Comparison of ENCODE assay signal across 9 cellular contexts in genomic region chr4:140359571-140360427, GRCh38. TPM values are rescaled to one million over a fixed set of nuclear protein-coding genes. Genes with fewer than 3 reads are reported as not detected.
DNase-seq lines count a peak whose midpoint lies in the region; ATAC-seq, FAIRE-seq and TF ChIP-seq lines count a peak whose summit lies in the region.
"Had no signal": no experiment of that assay in that cellular context is flagged by ENCODE, and none has a peak within 500 bp of the region (broad histone marks: within the 10 kb centered on the region; RNA-seq: fewer than 3 reads in every experiment).

No MANE protein-coding gene starts in this region.

- H3K9me3 Mint-ChIP-seq in CD4-positive, CD25-positive, alpha-beta regulatory T cell: peaks cover 0 to 2% (median 0%) of the 10 kb centered on the region in 7 donors
- no peaks in the 10 kb centered on the region for H3K9me3 Mint-ChIP-seq in activated CD4-positive, alpha-beta T cell treated with anti-CD3 and anti-CD28 coated beads for 36 hours (ENCODE audit: low read depth)

- no peak overlapping the region for H3K27ac ChIP-seq in CD4-positive, CD25-positive, alpha-beta regulatory T cell (ENCODE audit: insufficient read depth, low read length, poor library complexity, severe bottlenecking)
- H3K27ac ChIP-seq in HepG2 (ENCODE audit: extremely low read length, insufficient read depth, low read length): no peak overlapping the region

- TF ChIP-seq EP300 in HepG2 (IDR thresholded peaks at IDR 0.05; ENCODE audit: low read depth in 2 of 2, low read length in 2 of 2) (no peak), HepG2 (CRISPR knock-in tag; IDR thresholded peaks at IDR 0.05; ENCODE audit: borderline replicate concordance) (no peak)

- no peaks in the 10 kb centered on the region for H3K9me3 ChIP-seq in CD4-positive, CD25-positive, alpha-beta regulatory T cell (ENCODE audit: control insufficient read depth in 2 of 2, low read length in 2 of 2)
- H3K9me3 ChIP-seq in HepG2 (ENCODE audit: low read length): no peaks in the 10 kb centered on the region

- in situ Hi-C loops in HepG2 (cut with HindIII; ENCODE audit: extremely low pct_ligation_motif_present, low pct_unique_long_range_greater_than_20kb): loop anchor here (10.0 kb wide), 2 partner anchors 255 to 495 kb away; no protein-coding TSS in a partner anchor

- FAIRE-seq in colon (lab: Jason Lieb, UNC): peak; percentile 5
- peak; percentile 89 for FAIRE-seq in HepG2 (lab: Jason Lieb, UNC)

- peaks cover 6% of the 10 kb centered on the region for H3K27me3 ChIP-seq in CD4-positive, CD25-positive, alpha-beta regulatory T cell (ENCODE audit: control insufficient read depth, insufficient read depth, low read length)
- no peaks in the 10 kb centered on the region for H3K27me3 ChIP-seq in HepG2 (ENCODE audit: control insufficient read depth in 1 of 2, insufficient read depth in 2 of 2, low read length in 2 of 2)

- no peak for TF ChIP-seq POLR2A in HepG2 (IDR thresholded peaks at IDR 0.05; ENCODE audit: insufficient read depth in 1 of 2, low read depth in 2 of 2, low read length in 2 of 2)

- peak overlapping the region in 1 of 3 donors; percentile 52 for H3K27ac Mint-ChIP-seq in CD4-positive, CD25-positive, alpha-beta regulatory T cell
- H3K27ac Mint-ChIP-seq in activated CD4-positive, alpha-beta T cell treated with anti-CD3 and anti-CD28 coated beads for 36 hours: no peak overlapping the region
- H3K27ac Mint-ChIP-seq: activated naive CD8-positive, alpha-beta T cell had no signal

- no peaks in the 10 kb centered on the region for H4K20me1 ChIP-seq in HepG2 (ENCODE audit: insufficient read depth, low read length)

- no peak overlapping the region for H2AFZ ChIP-seq in HepG2 (ENCODE audit: low read length)

- WGBS in HepG2 (ENCODE audit: low lambda C conversion rate): 15% methylated on average over 7 of the region's 7 CpGs

- intact Hi-C loops in activated CD4-positive, alpha-beta T cell treated with anti-CD3 and anti-CD28 coated beads for 36 hours (cut with DNase I, micrococcal nuclease): loop anchor here (1.0 to 5.0 kb wide), 12 partner anchors 67 to 773 kb away; partner anchors contain the start of genes CLGN (in 1 of the 2) and RNF150 (in 1 of the 2)
- intact Hi-C loops in HepG2 (cut with micrococcal nuclease; ENCODE audit: unreplicated experiment): loop anchor here (1.0 to 5.0 kb wide), 5 partner anchors 68 to 492 kb away; partner anchors contain the start of gene CLGN

- TF ChIP-seq CTCF in HepG2 (CRISPR knock-in tag; IDR thresholded peaks at IDR 0.05): peak; percentile 71

- peak; percentile 46 to 83 (median 71) for DNase-seq in CD4-positive, CD25-positive, alpha-beta regulatory T cell
- DNase-seq in NCI-H446 (lab: John Stamatoyannopoulos, UW): peak; percentile 80 to 90
- DNase-seq in activated CD4-positive, alpha-beta T cell treated with anti-CD3 and anti-CD28 coated beads for 36 hours: peak; percentile 89
- peak; percentile 78 for DNase-seq in HepG2 (ENCODE audit: low spot score)
- peak; percentile 56 to 76 (median 71) for DNase-seq in stimulated activated CD4-positive, alpha-beta T cell treated with anti-CD3 and anti-CD28 coated beads, TNF-alpha, amount 100 ng/mL, for 48 hours (ENCODE audit: low read depth in 3 of 3)

- no peaks in the 10 kb centered on the region for H3K4me1 ChIP-seq in CD4-positive, CD25-positive, alpha-beta regulatory T cell (ENCODE audit: control insufficient read depth, insufficient read depth, low read length, poor library complexity, severe bottlenecking)
- H3K4me1 ChIP-seq in HepG2 (ENCODE audit: insufficient read depth, low read length): peaks cover 28% of the 10 kb centered on the region

- no peak overlapping the region for H3K9ac ChIP-seq in HepG2 (ENCODE audit: insufficient read depth, low read depth, low read length)

- peak; percentile 77 to 86 for ATAC-seq in CD4-positive, CD25-positive, alpha-beta regulatory T cell (ENCODE audit: low read depth in 2 of 2)
- ATAC-seq in GM19328 (IDR thresholded peaks at IDR 0.05; ENCODE audit: unreplicated experiment): peak; percentile 97
- peak; percentile 98 for ATAC-seq in HG03432 (IDR thresholded peaks at IDR 0.05; ENCODE audit: unreplicated experiment)
- peak; percentile 97 for ATAC-seq in activated CD4-positive, alpha-beta T cell treated with anti-CD3 and anti-CD28 coated beads for 36 hours
- peak; percentile 95 for ATAC-seq in HepG2

- H3K4me2 ChIP-seq in HepG2 (ENCODE audit: low read depth, low read length): 0 out of 2 replicates have a peak overlapping the region, but pooled peaks have one; percentile 10

- POLR2A ChIA-PET in activated CD4-positive, alpha-beta T cell treated with anti-CD3 and anti-CD28 coated beads for 36 hours (lab: Charles Lee): interaction anchor here (0.6 to 0.9 kb wide), 2 partner anchors 13 to 702 kb away, joined by 3 read pairs; no protein-coding TSS in a partner anchor
- POLR2A ChIA-PET in HepG2 (lab: Yijun Ruan, JAX): interaction anchor here (0.9 kb wide), 1 partner anchor 14 kb away, joined by 4 read pairs; the partner anchor contains the start of gene SCOC

- H3K36me3 ChIP-seq in CD4-positive, CD25-positive, alpha-beta regulatory T cell (ENCODE audit: control insufficient read depth, insufficient read depth, low read length): no peaks in the 10 kb centered on the region
- no peaks in the 10 kb centered on the region for H3K36me3 ChIP-seq in HepG2 (replicated peaks in 1 of 2; ENCODE audit: control insufficient read depth in 1 of 2, insufficient read depth in 2 of 2, low read length in 2 of 2)

- TF ChIP-seq RAD21 in HepG2 (CRISPR knock-in tag; IDR thresholded peaks at IDR 0.05): 0 out of 2 replicates have a peak, but pooled peaks have one; percentile 16

- peak overlapping the region; percentile 20 for H3K4me3 ChIP-seq in CD4-positive, CD25-positive, alpha-beta regulatory T cell (ENCODE audit: low read depth, low read length)
- no peak overlapping the region for H3K4me3 ChIP-seq in HepG2 (replicated peaks in 1 of 3; ENCODE audit: insufficient read depth in 1 of 3, low read depth in 2 of 3, low read length in 3 of 3)

- H3K79me2 ChIP-seq in HepG2 (ENCODE audit: insufficient read depth, low read length): no peaks in the 10 kb centered on the region

- no peaks in the 10 kb centered on the region for H3K36me3 Mint-ChIP-seq in CD4-positive, CD25-positive, alpha-beta regulatory T cell
- H3K36me3 Mint-ChIP-seq in activated CD4-positive, alpha-beta T cell treated with anti-CD3 and anti-CD28 coated beads for 36 hours (ENCODE audit: low read depth): no peaks in the 10 kb centered on the region
- H3K36me3 Mint-ChIP-seq: activated naive CD8-positive, alpha-beta T cell had no signal

- CTCF ChIA-PET in activated CD4-positive, alpha-beta T cell treated with anti-CD3 and anti-CD28 coated beads for 36 hours (lab: Charles Lee): interaction anchor here (0.6 to 5.0 kb wide), 59 partner anchors 9 to 1907 kb away, joined by 3 to 62 read pairs (median 4); partner anchors contain the start of genes CLGN, ELMOD2 and SCOC
- CTCF ChIA-PET in HepG2 (lab: Yijun Ruan, JAX; ENCODE audit: low intra/inter-chr PET ratio, low total read pairs): interaction anchor here (0.8 to 4.9 kb wide), 8 partner anchors 14 to 704 kb away, joined by 3 to 30 read pairs (median 14); partner anchors contain the start of genes CLGN and SCOC

- peaks cover 0 to 4% (median 0%) of the 10 kb centered on the region in 4 donors for H3K4me1 Mint-ChIP-seq in CD4-positive, CD25-positive, alpha-beta regulatory T cell
- no peaks in the 10 kb centered on the region for H3K4me1 Mint-ChIP-seq in activated CD4-positive, alpha-beta T cell treated with anti-CD3 and anti-CD28 coated beads for 36 hours

- peaks cover 4% of the 10 kb centered on the region for H3K27me3 Mint-ChIP-seq in CD4-positive, CD25-positive, alpha-beta regulatory T cell
- H3K27me3 Mint-ChIP-seq in activated CD4-positive, alpha-beta T cell treated with anti-CD3 and anti-CD28 coated beads for 36 hours: peaks cover 3% of the 10 kb centered on the region
- H3K27me3 Mint-ChIP-seq: activated naive CD8-positive, alpha-beta T cell had no signal

- no TSS peak for BruUV-seq in HepG2 (replicated peaks; lab: Mats Ljungman, UMichigan)

- H3K4me3 Mint-ChIP-seq in CD4-positive, CD25-positive, alpha-beta regulatory T cell: no peak overlapping the region
- H3K4me3 Mint-ChIP-seq in activated CD4-positive, alpha-beta T cell treated with anti-CD3 and anti-CD28 coated beads for 36 hours: no peak overlapping the region
- H3K4me3 Mint-ChIP-seq: activated naive CD8-positive, alpha-beta T cell had no signal

TF ChIP-seq in HepG2, 621 proteins besides CTCF, POLR2A, EP300 and RAD21 (continues in another document):
- no peak for TF ChIP-seq AHR (CRISPR knock-in tag; IDR thresholded peaks at IDR 0.05)
- no peak for TF ChIP-seq IKZF1 (IDR thresholded peaks at IDR 0.05)

RNA-seq across cellular contexts. Expression of gene SCOC, which starts 13.6 kb away (rescaled TPM):
- total RNA-seq in CD4-positive, CD25-positive, alpha-beta regulatory T cell: 9.5 TPM
- polyA plus RNA-seq in CD4-positive, CD25-positive, alpha-beta regulatory T cell: 10 to 100 TPM; 22.1 to 34.1 (median 29.4) TPM
- total RNA-seq in activated CD4-positive, alpha-beta T cell treated with anti-CD3 and anti-CD28 coated beads for 36 hours: 10 to 100 TPM; 37.1 to 47.8 TPM
- total RNA-seq in HepG2 (2016; rRNA removed; fragmentation: Illumina TruSeq; extraction: Trizol): 65.2 and 109 TPM in 2 replicates
- total RNA-seq in HepG2 (2016; cell fraction: cytosol; rRNA removed; fragmentation: Illumina TruSeq; extraction: Trizol; ENCODE audit: low read depth): 13.9 and 14.2 TPM in 2 replicates
- 67.4 and 119 TPM in 2 replicates for total RNA-seq in HepG2 (2016; cell fraction: insoluble cytoplasmic fraction; rRNA removed; fragmentation: Illumina TruSeq; extraction: Trizol)
- 53.8 and 61.3 TPM in 2 replicates for total RNA-seq in HepG2 (2016; cell fraction: membrane; rRNA removed; fragmentation: Illumina TruSeq; extraction: Trizol)
- total RNA-seq in HepG2 (2016; cell fraction: nucleus; rRNA removed; fragmentation: Illumina TruSeq; extraction: Trizol): 32.5 and 36.2 TPM in 2 replicates
- polyA plus RNA-seq in HepG2 (2011; rRNA removed): 32.1 and 43.8 TPM in 2 replicates
- 13.6 and 25.8 TPM in 2 replicates for polyA plus RNA-seq in HepG2 (2011; cell fraction: cytosol; rRNA removed)
- 3.8 and 9.0 TPM in 2 replicates for polyA plus RNA-seq in HepG2 (2011; cell fraction: nucleus; rRNA removed)
- polyA plus RNA-seq in HepG2 (2012): 53.3 and 65.3 TPM in 2 replicates
- polyA plus RNA-seq in HepG2 (2016; cell fraction: cytosol; fragmentation: Illumina TruSeq; extraction: Trizol; ENCODE audit: low read depth): 18.3 and 24.5 TPM in 2 replicates
- 171 and 196 TPM in 2 replicates for polyA plus RNA-seq in HepG2 (2016; cell fraction: insoluble cytoplasmic fraction; fragmentation: Illumina TruSeq; extraction: Trizol; ENCODE audit: low read depth)
- 64.7 and 72.0 TPM in 2 replicates for polyA plus RNA-seq in HepG2 (2016; cell fraction: membrane; fragmentation: Illumina TruSeq; extraction: Trizol; ENCODE audit: low read depth)
- 63.8 and 74.4 TPM in 2 replicates for polyA plus RNA-seq in HepG2 (2016; cell fraction: nucleus; fragmentation: Illumina TruSeq; extraction: Trizol; ENCODE audit: insufficient read depth, low read depth)
- polyA minus RNA-seq in HepG2 (2011; rRNA and poly(A)+ RNA removed; ENCODE audit: low replicate concordance): 0.51 and 9.0 TPM in 2 replicates
- polyA minus RNA-seq in HepG2 (2011; cell fraction: cytosol; rRNA and poly(A)+ RNA removed): 24.9 and 26.9 TPM in 2 replicates
- polyA minus RNA-seq in HepG2 (2011; cell fraction: nucleus; rRNA and poly(A)+ RNA removed): 28.3 and 30.2 TPM in 2 replicates
